ENCODE assay signal across 18 cellular contexts in genomic region chr5:57863661-57864060, GRCh38.
A peak's percentile ranks its signal among the peaks of the same experiment; 100 is the strongest.
DNase-seq lines count a peak whose midpoint lies in the region; ATAC-seq, FAIRE-seq and TF ChIP-seq lines count a peak whose summit lies in the region.
"Had no signal": no experiment of that assay in that cellular context is flagged by ENCODE, and none has a peak within 500 bp of the region (broad histone marks: within the 10 kb centered on the region; RNA-seq: fewer than 3 reads in every experiment).

No MANE protein-coding gene starts in this region.

- H3K4me3 ChIP-seq in mammary epithelial cell (replicated peaks in 1 of 3; ENCODE audit: insufficient read depth in 1 of 3, low read depth in 2 of 3, low read length in 3 of 3), result no peak overlapping the region
- H3K4me3 ChIP-seq: uterus had no signal

- H4K20me1 ChIP-seq in mammary epithelial cell (ENCODE audit: insufficient read depth, low read length), result no peaks in the 10 kb centered on the region

- BruUV-seq in mammary epithelial cell (replicated peaks; lab: Mats Ljungman, UMichigan), result no TSS peak

- intact Hi-C loops in mammary epithelial cell (cut with micrococcal nuclease), result loop anchor here (2.0 kb wide), 1 partner anchor 21 kb away; no protein-coding TSS in a partner anchor

- no peak for DNase-seq in D721Med (ENCODE audit: insufficient read length, low spot score)
- peak; percentile 27 for DNase-seq in NCI-H69 (lab: John Stamatoyannopoulos, UW)
- DNase-seq in mammary epithelial cell, result peak; percentile 71
- no peak for DNase-seq in nephron progenitor cell
- DNase-seq in activated T-cell treated with anti-CD3 and anti-CD28 coated beads, Interleukin-2, amount 50 U/mL, for 72 hours, result no peak
- no peak for DNase-seq in substantia nigra (lab: John Stamatoyannopoulos, UW)
- DNase-seq: activated CD4-positive, alpha-beta T cell treated with anti-CD3 and anti-CD28 coated beads for 4 hours; activated naive CD4-positive, alpha-beta T cell treated with anti-CD3 and anti-CD28 coated beads, Interleukin-2, amount 50 U/mL, for 16 hours; Calu3; natural killer cell; NCI-H187; RPMI8226; T-helper 2 cell; uterus had no signal

- H3K4me1 ChIP-seq in mammary epithelial cell (ENCODE audit: insufficient read depth, low read length), result peaks cover 22% of the 10 kb centered on the region

- CTCF ChIA-PET in mammary epithelial cell (lab: Charles Lee; ENCODE audit: low non-redundant PET), result interaction anchor here (0.6 kb wide), 1 partner anchor 336 kb away, joined by 6 read pairs; no protein-coding TSS in a partner anchor

- peaks cover 12% of the 10 kb centered on the region for H3K9me3 Mint-ChIP-seq in nephron progenitor cell
- peaks cover 0 to 2% of the 10 kb centered on the region in 2 donors for H3K9me3 Mint-ChIP-seq in activated T-cell treated with anti-CD3 and anti-CD28 coated beads, Interleukin-2, amount 50 U/mL, for 72 hours
- H3K9me3 Mint-ChIP-seq: stimulated activated memory B cell treated with anti-CD40 and anti-IgM and Interleukin-4, amounts not matched to agents 10 μg/mL and 1 μg/mL and 100 μg/mL, for 72 hours had no signal

- no peak overlapping the region for H3K9ac ChIP-seq in mammary epithelial cell (ENCODE audit: insufficient read depth, low read length)

- H3K79me2 ChIP-seq in mammary epithelial cell (ENCODE audit: insufficient read depth, low read length), result no peaks in the 10 kb centered on the region

- peak; percentile 86 for FAIRE-seq in D721Med (lab: Jason Lieb, UNC)

- H3K4me3 Mint-ChIP-seq in nephron progenitor cell, result no peak overlapping the region
- no peak overlapping the region for H3K4me3 Mint-ChIP-seq in activated T-cell treated with anti-CD3 and anti-CD28 coated beads, Interleukin-2, amount 50 U/mL, for 72 hours
- H3K4me3 Mint-ChIP-seq: natural killer cell; stimulated activated memory B cell treated with anti-CD40 and anti-IgM and Interleukin-4, amounts not matched to agents 10 μg/mL and 1 μg/mL and 100 μg/mL, for 72 hours had no signal

- dilution Hi-C loops in mammary epithelial cell (cut with HindIII; ENCODE audit: low sequenced_read_pairs), result no loop called here

- in situ Hi-C loops in mammary epithelial cell (cut with MboI; ENCODE audit: low sequenced_read_pairs in 2 of 2), result no loop called here

- H3K27ac Mint-ChIP-seq in nephron progenitor cell, result peak overlapping the region; percentile 91
- H3K27ac Mint-ChIP-seq in activated T-cell treated with anti-CD3 and anti-CD28 coated beads, Interleukin-2, amount 50 U/mL, for 72 hours, result no peak overlapping the region
- H3K27ac Mint-ChIP-seq: natural killer cell; stimulated activated memory B cell treated with anti-CD40 and anti-IgM and Interleukin-4, amounts not matched to agents 10 μg/mL and 1 μg/mL and 100 μg/mL, for 72 hours had no signal

- H3K27ac ChIP-seq in mammary epithelial cell (ENCODE audit: insufficient read depth, low read depth, low read length) (peak overlapping the region; percentile 10), substantia nigra (ENCODE audit: low read depth, low read length, poor library complexity, severe bottlenecking) (no peak overlapping the region)
- H3K27ac ChIP-seq: uterus had no signal

- no peaks in the 10 kb centered on the region for H3K9me3 ChIP-seq in mammary epithelial cell (replicated peaks; ENCODE audit: insufficient read depth, low read length)
- H3K9me3 ChIP-seq: uterus had no signal

- H3K4me2 ChIP-seq in mammary epithelial cell (ENCODE audit: insufficient read depth, low read depth, low read length), result no peak overlapping the region

- no peak for ATAC-seq in HG02885 (IDR thresholded peaks at IDR 0.05; ENCODE audit: poor library complexity, unreplicated experiment)
- no peak for ATAC-seq in GM21786 (IDR thresholded peaks at IDR 0.05; ENCODE audit: unreplicated experiment)
- no peak for ATAC-seq in activated T-cell treated with anti-CD3 and anti-CD28 coated beads, Interleukin-2, amount 50 U/mL, for 72 hours (replicated peaks in 1 of 2)
- ATAC-seq: natural killer cell; sciatic nerve; stimulated activated memory B cell treated with anti-CD40 and anti-IgM and Interleukin-4, amounts not matched to agents 10 μg/mL and 1 μg/mL and 100 μg/mL, for 72 hours had no signal

- H3K4me1 Mint-ChIP-seq in nephron progenitor cell, result peaks cover 29% of the 10 kb centered on the region
- H3K4me1 Mint-ChIP-seq in activated T-cell treated with anti-CD3 and anti-CD28 coated beads, Interleukin-2, amount 50 U/mL, for 72 hours (ENCODE audit: low read depth), result no peaks in the 10 kb centered on the region
- H3K4me1 Mint-ChIP-seq: natural killer cell; stimulated activated memory B cell treated with anti-CD40 and anti-IgM and Interleukin-4, amounts not matched to agents 10 μg/mL and 1 μg/mL and 100 μg/mL, for 72 hours had no signal

- peak overlapping the region; percentile 37 for H2AFZ ChIP-seq in mammary epithelial cell (ENCODE audit: low read depth, low read length)

- 76% methylated on average over 2 of the region's 2 CpGs for WGBS in mammary epithelial cell (ENCODE audit: low coverage, missing lambda C conversion rate)

- H3K27me3 ChIP-seq in mammary epithelial cell (ENCODE audit: insufficient read depth, low read length), result no peaks in the 10 kb centered on the region
- H3K27me3 ChIP-seq: uterus had no signal

- no peak for TF ChIP-seq CTCF in D721Med (IDR thresholded peaks at IDR 0.05; ENCODE audit: insufficient read depth, missing control alignments)
- no peak for TF ChIP-seq CTCF in mammary epithelial cell (conservative IDR thresholded peaks at IDR 0.05 in 1 of 2, IDR thresholded peaks at IDR 0.05 in 1 of 2; ENCODE audit: extremely low read depth in 1 of 2, insufficient read depth in 1 of 2, low read depth in 1 of 2, low read length in 2 of 2)
- no peak for TF ChIP-seq CTCF in nephron progenitor cell (IDR thresholded peaks at IDR 0.05)

- H3K36me3 ChIP-seq in mammary epithelial cell (ENCODE audit: insufficient read depth, low read length), result no peaks in the 10 kb centered on the region
- H3K36me3 ChIP-seq: uterus had no signal

- H3K36me3 Mint-ChIP-seq in nephron progenitor cell (ENCODE audit: low read depth), result no peaks in the 10 kb centered on the region
- H3K36me3 Mint-ChIP-seq in activated T-cell treated with anti-CD3 and anti-CD28 coated beads, Interleukin-2, amount 50 U/mL, for 72 hours (ENCODE audit: insufficient read depth in 2 of 2), result peaks cover 1 to 2% of the 10 kb centered on the region in 2 donors
- H3K36me3 Mint-ChIP-seq: natural killer cell; stimulated activated memory B cell treated with anti-CD40 and anti-IgM and Interleukin-4, amounts not matched to agents 10 μg/mL and 1 μg/mL and 100 μg/mL, for 72 hours had no signal

- H3K27me3 Mint-ChIP-seq in nephron progenitor cell (ENCODE audit: low read depth, poor library complexity), result no peaks in the 10 kb centered on the region
- H3K27me3 Mint-ChIP-seq in activated T-cell treated with anti-CD3 and anti-CD28 coated beads, Interleukin-2, amount 50 U/mL, for 72 hours (ENCODE audit: low read depth), result no peaks in the 10 kb centered on the region
- H3K27me3 Mint-ChIP-seq: stimulated activated memory B cell treated with anti-CD40 and anti-IgM and Interleukin-4, amounts not matched to agents 10 μg/mL and 1 μg/mL and 100 μg/mL, for 72 hours had no signal

Comparison
In these comparisons a context has a peak if more than half of its experiments do, and no peak if none do; other contexts are left out.
1. DNase-seq: peak in NCI-H69 (single experiment) and mammary epithelial cell (single experiment); none in D721Med (single experiment), nephron progenitor cell (single experiment), activated T-cell treated with anti-CD3 and anti-CD28 coated beads, Interleukin-2, amount 50 U/mL, for 72 hours (0 of 2) and substantia nigra (0 of 49).